1 cellular context compared by ENCODE assay signal in the genomic region with DNA sequence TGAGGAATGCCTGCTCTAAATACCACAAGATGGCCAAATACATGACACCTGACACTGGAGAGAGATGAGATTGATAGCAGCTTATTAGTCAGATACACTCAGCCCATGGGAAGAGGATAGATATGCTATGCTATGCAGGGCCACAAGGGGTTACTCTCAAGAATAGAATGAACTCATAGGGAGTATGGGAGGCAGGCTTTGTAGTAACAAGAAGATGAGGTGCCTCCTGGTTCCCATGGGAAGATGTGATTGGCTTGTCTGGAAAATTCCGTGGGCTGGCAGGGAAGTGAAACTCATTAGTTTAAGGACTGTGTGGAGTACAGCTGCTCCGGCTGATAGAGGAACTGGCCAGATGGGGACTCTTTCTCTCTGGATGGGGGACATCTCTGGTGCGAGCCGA.
TF ChIP-seq lines count a peak whose summit lies in the region.

No MANE protein-coding gene starts in this region.

TF ChIP-seq in IMR-90, 13 proteins besides CTCF, POLR2A, EP300 and RAD21:
- TF ChIP-seq CHD1 (IDR thresholded peaks at IDR 0.05; ENCODE audit: low read depth, low read length) (no peak), RCOR1 (IDR thresholded peaks at IDR 0.05; ENCODE audit: insufficient replicate concordance, low read length) (no peak), NFE2L2 (IDR thresholded peaks at IDR 0.05; ENCODE audit: low read depth, low read length) (no peak)
- TF ChIP-seq, protein P1, sequence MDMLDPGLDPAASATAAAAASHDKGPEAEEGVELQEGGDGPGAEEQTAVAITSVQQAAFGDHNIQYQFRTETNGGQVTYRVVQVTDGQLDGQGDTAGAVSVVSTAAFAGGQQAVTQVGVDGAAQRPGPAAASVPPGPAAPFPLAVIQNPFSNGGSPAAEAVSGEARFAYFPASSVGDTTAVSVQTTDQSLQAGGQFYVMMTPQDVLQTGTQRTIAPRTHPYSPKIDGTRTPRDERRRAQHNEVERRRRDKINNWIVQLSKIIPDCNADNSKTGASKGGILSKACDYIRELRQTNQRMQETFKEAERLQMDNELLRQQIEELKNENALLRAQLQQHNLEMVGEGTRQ (IDR thresholded peaks at IDR 0.05; ENCODE audit: low read depth, low read length), result no peak
TF ChIP-seq in IMR-90: peak in this region for 0.
